In the genomic region with DNA sequence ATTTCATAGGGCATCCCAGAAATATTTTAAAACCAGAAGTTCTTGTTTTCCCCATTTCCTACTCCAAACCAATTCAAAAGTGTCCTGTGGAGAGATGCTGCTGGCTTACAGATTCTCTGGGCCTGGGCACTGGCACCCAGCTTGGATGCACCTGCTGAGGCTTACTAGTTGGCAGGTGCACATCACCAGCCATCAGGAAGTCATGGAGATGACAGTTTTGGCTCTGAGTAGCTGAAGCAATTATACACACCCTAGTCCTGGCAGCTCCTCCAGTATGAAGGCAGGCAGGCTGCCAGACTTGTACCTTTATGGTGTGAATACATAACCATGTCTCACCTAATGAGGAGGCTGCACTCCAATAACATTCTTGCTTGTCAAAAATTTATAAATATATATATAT, we compare ENCODE assay signal across 18 cellular contexts.
"Had no signal": no experiment of that assay in that cellular context is flagged by ENCODE, and none has a peak within 500 bp of the region (broad histone marks: within the 10 kb centered on the region; RNA-seq: fewer than 3 reads in every experiment).

No MANE protein-coding gene starts in this region.

- H3K4me1 ChIP-seq: left lung, pancreas, psoas muscle, right atrium auricular region, spleen, upper lobe of right lung had no signal

- H3K4me3 ChIP-seq: left lung, pancreas, psoas muscle, right atrium auricular region, spleen, thoracic aorta, upper lobe of right lung had no signal

- H3K36me3 ChIP-seq: left lung, pancreas, right atrium auricular region, spleen, thoracic aorta, upper lobe of right lung had no signal

- H3K9me3 ChIP-seq: left lung, pancreas, psoas muscle, spleen, thoracic aorta, upper lobe of right lung had no signal

- H3K27me3 ChIP-seq: left lung, pancreas, right atrium auricular region, upper lobe of right lung had no signal

- DNase-seq: activated CD4-positive, alpha-beta T cell treated with anti-CD3 and anti-CD28 coated beads for 1 hour; activated CD4-positive, alpha-beta T cell treated with anti-CD3 and anti-CD28 coated beads, Interleukin-2, amount 50 U/mL, for 1 hour; activated CD8-positive, alpha-beta T cell treated with anti-CD3 and anti-CD28 coated beads, Interleukin-2, amount 10 ng/mL, durations not matched to agents 7 days and 5 days; activated gamma-delta T cell treated with Interleukin-2 at 50 U/mL for 16 hours; aorta; effector memory CD4-positive, alpha-beta T cell; foreskin melanocyte; kidney; left lung; pancreas; psoas muscle; spleen; stimulated activated CD4-positive, alpha-beta T cell treated with anti-CD3 and anti-CD28 coated beads, Interleukin-4, amount 100 ng/mL, for 24 hours; stimulated activated naive CD4-positive, alpha-beta T cell treated with Interleukin-2 at 50 U/mL for 16 hours; T-helper 9 cell; upper lobe of right lung had no signal

- H3K27ac ChIP-seq: left lung, pancreas, psoas muscle, right atrium auricular region, spleen, thoracic aorta, upper lobe of right lung had no signal
